10 cellular contexts compared by ENCODE assay signal in genomic region chr6:170147056-170147787, GRCh38.
DNase-seq lines count a peak whose midpoint lies in the region; ATAC-seq and TF ChIP-seq lines count a peak whose summit lies in the region.
"Had no signal": no experiment of that assay in that cellular context is flagged by ENCODE, and none has a peak within 500 bp of the region (broad histone marks: within the 10 kb centered on the region; RNA-seq: fewer than 3 reads in every experiment).

No MANE protein-coding gene starts in this region.

- H2AFZ ChIP-seq in smooth muscle cell (ENCODE audit: low read depth), result no peak overlapping the region

- no TSS peak for BruUV-seq in Calu3 (replicated peaks; lab: Mats Ljungman, UMichigan)

- H3K9me3 ChIP-seq in RWPE2 (ENCODE audit: severe bottlenecking), result no peaks in the 10 kb centered on the region
- no peaks in the 10 kb centered on the region for H3K9me3 ChIP-seq in psoas muscle
- H3K9me3 ChIP-seq in smooth muscle cell (replicated peaks; ENCODE audit: low read depth), result no peaks in the 10 kb centered on the region

- TF ChIP-seq CTCF in Calu3 (IDR thresholded peaks at IDR 0.05; ENCODE audit: unreplicated experiment) (no peak), RWPE2 (IDR thresholded peaks at IDR 0.05; ENCODE audit: poor library complexity, severe bottlenecking) (no peak), psoas muscle (IDR thresholded peaks at IDR 0.05) (no peak), smooth muscle cell (IDR thresholded peaks at IDR 0.05; ENCODE audit: borderline replicate concordance, insufficient read depth, poor library complexity, severe bottlenecking) (no peak), GM10266 (IDR thresholded peaks at IDR 0.05; ENCODE audit: control insufficient read depth, insufficient read depth, low read depth, missing control alignments) (no peak)

- CTCF ChIA-PET in Calu3 (lab: Charles Lee), result no interaction called here

- intact Hi-C loops in Calu3 (cut with micrococcal nuclease; ENCODE audit: unreplicated experiment) (no loop called here), psoas muscle (cut with DNase I) (no loop called here)

- H3K36me3 ChIP-seq in RWPE2 (ENCODE audit: low read depth), result no peaks in the 10 kb centered on the region
- H3K36me3 ChIP-seq in psoas muscle (ENCODE audit: insufficient read depth in 1 of 2, low read depth in 1 of 2), result no peaks in the 10 kb centered on the region
- no peaks in the 10 kb centered on the region for H3K36me3 ChIP-seq in smooth muscle cell (ENCODE audit: low read depth)

- H3K9ac ChIP-seq in smooth muscle cell (ENCODE audit: low read depth), result no peak overlapping the region

- H4K20me1 ChIP-seq in smooth muscle cell (ENCODE audit: low read depth), result no peaks in the 10 kb centered on the region

- H3K4me3 ChIP-seq in RWPE2 (ENCODE audit: severe bottlenecking), result no peak overlapping the region
- H3K4me3 ChIP-seq in psoas muscle, result peak overlapping the region; percentile 36
- no peak overlapping the region for H3K4me3 ChIP-seq in smooth muscle cell

- ATAC-seq in RWPE2 (ENCODE audit: low read depth) (peak; percentile 55), psoas muscle (peak; percentile 70 to 89 (median 79)), GM18502 (IDR thresholded peaks at IDR 0.05; ENCODE audit: poor library complexity, unreplicated experiment) (no peak)

- DNase-seq in Calu3, result peak; percentile 23
- no peak for DNase-seq in RWPE2 (ENCODE audit: low spot score)
- DNase-seq in fibroblast of gingiva (ENCODE audit: low read depth), result peak; percentile 16
- DNase-seq in psoas muscle, result peak in 1 of 2 donors; percentile 70
- DNase-seq in Kasumi-1 (lab: John Stamatoyannopoulos, UW), result no peak
- no peak for DNase-seq in smooth muscle cell (lab: John Stamatoyannopoulos, UW; ENCODE audit: unreplicated experiment)
- no peak for DNase-seq in GM10266 (ENCODE audit: extremely low spot score)
- DNase-seq: NCI-H345; stimulated activated naive B cell treated with anti-CD40 and anti-IgM and Interleukin-4, amounts not matched to agents 10 μg/mL and 1 μg/mL and 100 μg/mL, for 72 hours had no signal

- no peaks in the 10 kb centered on the region for H3K36me3 Mint-ChIP-seq in Calu3 (ENCODE audit: insufficient read depth, unreplicated experiment)

- no peaks in the 10 kb centered on the region for H3K4me1 Mint-ChIP-seq in Calu3 (ENCODE audit: low read depth, unreplicated experiment)

- H3K4me1 ChIP-seq in RWPE2 (ENCODE audit: insufficient read depth, poor library complexity, severe bottlenecking) (peaks cover 6% of the 10 kb centered on the region), psoas muscle (peaks cover 11% of the 10 kb centered on the region), smooth muscle cell (ENCODE audit: low read depth) (peaks cover 3% of the 10 kb centered on the region)

- H3K27ac ChIP-seq in RWPE2 (ENCODE audit: poor library complexity, severe bottlenecking) (no peak overlapping the region), psoas muscle (no peak overlapping the region), smooth muscle cell (ENCODE audit: low read depth) (no peak overlapping the region)

- peaks cover 46% of the 10 kb centered on the region for H3K27me3 Mint-ChIP-seq in Calu3 (ENCODE audit: unreplicated experiment)

- WGBS in psoas muscle, 3 donors, result 34 to 59% (median 47%) methylated on average over 23 of the region's 23 CpGs
- 84% methylated on average over 23 of the region's 23 CpGs for WGBS in smooth muscle cell (ENCODE audit: low lambda C conversion rate)

- H3F3A ChIP-seq in smooth muscle cell (ENCODE audit: low read depth), result no peaks in the 10 kb centered on the region

- H3K4me3 Mint-ChIP-seq in Calu3 (ENCODE audit: low read depth, unreplicated experiment), result no peak overlapping the region

- no peak overlapping the region for H3K4me2 ChIP-seq in smooth muscle cell

- H3K27ac Mint-ChIP-seq in Calu3 (ENCODE audit: unreplicated experiment), result no peak overlapping the region

- H3K27me3 ChIP-seq in RWPE2 (ENCODE audit: insufficient read depth, poor library complexity, severe bottlenecking) (no peaks in the 10 kb centered on the region), psoas muscle (ENCODE audit: insufficient read depth in 3 of 3, low read length in 2 of 3) (no peaks in the 10 kb centered on the region), smooth muscle cell (ENCODE audit: low read depth) (no peaks in the 10 kb centered on the region)

- H3K79me2 ChIP-seq in smooth muscle cell (ENCODE audit: low read depth), result no peaks in the 10 kb centered on the region

- H3K9me3 Mint-ChIP-seq in Calu3 (ENCODE audit: low read depth, unreplicated experiment), result no peaks in the 10 kb centered on the region

Comparison
In these comparisons a context has a peak if more than half of its experiments do, and no peak if none do; other contexts are left out.
1. DNase-seq: peak in Calu3 (single experiment) and fibroblast of gingiva (single experiment); none in RWPE2 (single experiment), Kasumi-1 (0 of 2), smooth muscle cell (single experiment) and GM10266 (single experiment).